In the genomic region with DNA sequence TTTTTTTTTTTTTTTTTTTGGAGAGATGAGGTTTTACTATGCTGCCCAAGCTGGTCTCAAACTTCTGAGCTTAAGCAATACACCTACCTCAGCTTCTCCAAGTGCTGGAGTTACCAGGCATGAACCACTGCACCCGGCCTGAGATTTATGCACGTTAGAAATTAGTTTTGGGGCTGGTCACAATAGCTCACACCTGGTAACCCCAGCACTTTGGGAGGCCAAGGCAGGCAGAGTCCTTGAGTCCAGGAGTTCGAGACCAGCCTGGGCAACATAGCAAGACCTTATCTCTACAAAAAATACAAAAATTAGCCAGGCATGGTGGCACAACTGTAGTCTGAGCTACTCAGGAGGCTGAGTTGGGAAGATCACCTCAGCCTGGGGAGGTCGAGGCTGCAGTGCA, we compare ENCODE assay signal across 34 cellular contexts. TPM values are rescaled to one million over a fixed set of nuclear protein-coding genes. Genes with fewer than 3 reads are reported as not detected.
DNase-seq lines count a peak whose midpoint lies in the region; ATAC-seq and TF ChIP-seq lines count a peak whose summit lies in the region.
"Had no signal": no experiment of that assay in that cellular context is flagged by ENCODE, and none has a peak within 500 bp of the region (broad histone marks: within the 10 kb centered on the region; RNA-seq: fewer than 3 reads in every experiment).

No MANE protein-coding gene starts in this region.

- H2BK12ac ChIP-seq in trophoblast cell (ENCODE audit: low read length): peak overlapping the region; percentile 95

- H3K18ac ChIP-seq in trophoblast cell (ENCODE audit: low read length): peak overlapping the region; percentile 82

- H4K8ac ChIP-seq in trophoblast cell (ENCODE audit: low read depth, low read length): no peak overlapping the region

- H3K4me1 ChIP-seq in esophagus muscularis mucosa (no peaks in the 10 kb centered on the region), trophoblast cell (ENCODE audit: control insufficient read depth in 1 of 2, insufficient read depth in 2 of 2, low read length in 2 of 2) (peaks cover 0 to 4% of the 10 kb centered on the region in 2 experiments), psoas muscle (no peaks in the 10 kb centered on the region)
- no peaks in the 10 kb centered on the region for H3K4me1 ChIP-seq in CD4-positive, alpha-beta memory T cell (ENCODE audit: insufficient read depth, low read length)
- H3K4me1 ChIP-seq: BLaER1; BLaER1 treated with 17β-estradiol and CSF1 and Interleukin-3, amounts not matched to agents 10 nM and 100 nM had no signal

- ATAC-seq in WTC11 (no peak), psoas muscle (no peak)
- ATAC-seq: A549; CD8-positive, alpha-beta T cell had no signal

- no peak overlapping the region for H3K14ac ChIP-seq in trophoblast cell (ENCODE audit: low read length)

- TF ChIP-seq CTCF in WTC11 (IDR thresholded peaks at IDR 0.05) (no peak), esophagus muscularis mucosa (IDR thresholded peaks at IDR 0.05) (no peak), osteocyte (IDR thresholded peaks at IDR 0.05) (no peak), psoas muscle (IDR thresholded peaks at IDR 0.05) (no peak), GM13977 (IDR thresholded peaks at IDR 0.05; ENCODE audit: extremely low read depth, insufficient read depth, missing control alignments) (no peak)

- H3K9me3 ChIP-seq in esophagus muscularis mucosa: no peaks in the 10 kb centered on the region
- H3K9me3 ChIP-seq in trophoblast cell (ENCODE audit: insufficient read depth, low read depth, low read length): no peaks in the 10 kb centered on the region
- H3K9me3 ChIP-seq in CD4-positive, alpha-beta memory T cell (ENCODE audit: control insufficient read depth in 1 of 2, low read length in 2 of 2): no peaks in the 10 kb centered on the region
- H3K9me3 ChIP-seq in psoas muscle: no peaks in the 10 kb centered on the region
- H3K9me3 ChIP-seq: A549; BE2C; BLaER1; BLaER1 treated with 17β-estradiol and CSF1 and Interleukin-3, amounts not matched to agents 10 nM and 100 nM; Caco-2 had no signal

- CTCF ChIA-PET in WTC11 (lab: Charles Lee): interaction anchor here (0.7 kb wide), 1 partner anchor 17 kb away, joined by 3 read pairs; no protein-coding TSS in a partner anchor
- CTCF ChIA-PET in CD4-positive, alpha-beta memory T cell (lab: Charles Lee; ENCODE audit: partially characterized antibody): no interaction called here

- H2AFZ ChIP-seq in trophoblast cell (ENCODE audit: insufficient read depth, low read length, poor library complexity): no peak overlapping the region

- no peaks in the 10 kb centered on the region for H3K36me3 ChIP-seq in esophagus muscularis mucosa
- H3K36me3 ChIP-seq in trophoblast cell (ENCODE audit: control insufficient read depth in 1 of 2, insufficient read depth in 2 of 2, low read length in 2 of 2): no peaks in the 10 kb centered on the region
- H3K36me3 ChIP-seq in CD4-positive, alpha-beta memory T cell (ENCODE audit: insufficient read depth, low read length): no peaks in the 10 kb centered on the region
- no peaks in the 10 kb centered on the region for H3K36me3 ChIP-seq in psoas muscle (ENCODE audit: insufficient read depth in 1 of 2, low read depth in 1 of 2)
- H3K36me3 ChIP-seq: BE2C; BLaER1; BLaER1 treated with 17β-estradiol and CSF1 and Interleukin-3, amounts not matched to agents 10 nM and 100 nM had no signal

- DNase-seq in WTC11 (ENCODE audit: low spot score) (no peak), esophagus muscularis mucosa (ENCODE audit: extremely low spot score) (peak; percentile 77), osteocyte (ENCODE audit: extremely low spot score, unreplicated experiment) (peak; percentile 59), trophoblast cell (no peak), psoas muscle (no peak), NCI-H1436 (lab: John Stamatoyannopoulos, UW) (no peak), GM13977 (ENCODE audit: low spot score) (no peak)
- no peak for DNase-seq in CD4-positive, alpha-beta memory T cell
- DNase-seq: 8988T; ACHN; AML-193; BE2C; C1 segment of cervical spinal cord; Caco-2; Calu3; CD4-positive, alpha-beta T cell; CD4-positive, CD25-positive, alpha-beta regulatory T cell; CD8-positive, alpha-beta memory T cell; CD8-positive, alpha-beta T cell; COR-L47; DMS 273 treated with DMSO at 0.1 percent for 48 hours; DMS153; DMS53; DMS79; DMS79 treated with DMSO at 0.1 percent for 48 hours; DND-41; EL had no signal

- peak overlapping the region; percentile 92 for H2BK120ac ChIP-seq in trophoblast cell (ENCODE audit: insufficient read depth, low read length, poor library complexity)

- peaks cover 11% of the 10 kb centered on the region for H3K79me1 ChIP-seq in trophoblast cell (ENCODE audit: low read length)

- WGBS in esophagus muscularis mucosa: 85% methylated on average over 4 of the region's 4 CpGs
- WGBS in trophoblast cell (ENCODE audit: extremely low coverage, insufficient coverage, insufficient read length): no CpG with 5 or more reads among the region's 4 CpGs
- WGBS in psoas muscle, 3 donors: 57 to 77% (median 67%) methylated on average over 4 of the region's 4 CpGs

- H2BK5ac ChIP-seq in trophoblast cell (ENCODE audit: low read depth, low read length, poor library complexity): no peak overlapping the region

- H3K27ac ChIP-seq in esophagus muscularis mucosa (replicated peaks in 1 of 4) (no peak overlapping the region), trophoblast cell (ENCODE audit: low read depth, low read length) (no peak overlapping the region), psoas muscle (no peak overlapping the region)
- no peak overlapping the region for H3K27ac ChIP-seq in CD4-positive, alpha-beta memory T cell (ENCODE audit: low read depth, low read length)
- H3K27ac ChIP-seq: 22Rv1; A549; BLaER1; BLaER1 treated with 17β-estradiol and CSF1 and Interleukin-3, amounts not matched to agents 10 nM and 100 nM; C4-2B had no signal

- no peak for TF ChIP-seq EP300 in esophagus muscularis mucosa (IDR thresholded peaks at IDR 0.05)

- H3K4ac ChIP-seq in trophoblast cell (ENCODE audit: low read depth, low read length): peak overlapping the region; percentile 33

- H4K91ac ChIP-seq in trophoblast cell (ENCODE audit: low read depth, low read length): peak overlapping the region; percentile 61

- no peak overlapping the region for H3K4me3 ChIP-seq in esophagus muscularis mucosa
- no peak overlapping the region for H3K4me3 ChIP-seq in trophoblast cell (ENCODE audit: low read depth, low read length)
- no peak overlapping the region for H3K4me3 ChIP-seq in CD4-positive, alpha-beta memory T cell (ENCODE audit: low read length in 2 of 2)
- H3K4me3 ChIP-seq in psoas muscle: no peak overlapping the region
- H3K4me3 ChIP-seq: A549; BLaER1; BLaER1 treated with 17β-estradiol and CSF1 and Interleukin-3, amounts not matched to agents 10 nM and 100 nM had no signal

- H3K4me1 Mint-ChIP-seq in WTC11 (peaks cover 20% of the 10 kb centered on the region), osteocyte (ENCODE audit: unreplicated experiment) (no peaks in the 10 kb centered on the region)
- no peaks in the 10 kb centered on the region for H3K4me1 Mint-ChIP-seq in CD4-positive, alpha-beta memory T cell
- H3K4me1 Mint-ChIP-seq: CD14-positive monocyte; CD4-positive, CD25-positive, alpha-beta regulatory T cell; CD8-positive, alpha-beta memory T cell had no signal

- H3K27me3 Mint-ChIP-seq in WTC11 (ENCODE audit: low read depth): no peaks in the 10 kb centered on the region
- H3K27me3 Mint-ChIP-seq in osteocyte (ENCODE audit: unreplicated experiment): peaks cover 47% of the 10 kb centered on the region
- peaks cover 14 to 23% of the 10 kb centered on the region in 2 donors for H3K27me3 Mint-ChIP-seq in CD4-positive, alpha-beta memory T cell

- no peak overlapping the region for H3K23ac ChIP-seq in trophoblast cell (ENCODE audit: low read length)

- no peak overlapping the region for H3K9ac ChIP-seq in trophoblast cell (ENCODE audit: low read length)
- H3K9ac ChIP-seq: BLaER1; BLaER1 treated with 17β-estradiol and CSF1 and Interleukin-3, amounts not matched to agents 10 nM and 100 nM had no signal

- H3K4me3 Mint-ChIP-seq in WTC11 (no peak overlapping the region), osteocyte (ENCODE audit: unreplicated experiment) (no peak overlapping the region)
- no peak overlapping the region for H3K4me3 Mint-ChIP-seq in CD4-positive, alpha-beta memory T cell
- H3K4me3 Mint-ChIP-seq: B cell; CD14-positive monocyte; CD4-positive, alpha-beta T cell; CD4-positive, CD25-positive, alpha-beta regulatory T cell; CD8-positive, alpha-beta memory T cell; CD8-positive, alpha-beta T cell had no signal

- intact Hi-C loops in esophagus muscularis mucosa (cut with DNase I): no loop called here
- intact Hi-C loops in CD4-positive, alpha-beta memory T cell (cut with micrococcal nuclease): no loop called here
- intact Hi-C loops in psoas muscle (cut with DNase I): no loop called here

- H3K36me3 Mint-ChIP-seq in WTC11 (no peaks in the 10 kb centered on the region), osteocyte (ENCODE audit: unreplicated experiment) (no peaks in the 10 kb centered on the region)
- H3K36me3 Mint-ChIP-seq in CD4-positive, alpha-beta memory T cell: no peaks in the 10 kb centered on the region
- H3K36me3 Mint-ChIP-seq: CD14-positive monocyte; CD4-positive, CD25-positive, alpha-beta regulatory T cell; CD8-positive, alpha-beta T cell had no signal

- H3K9me3 Mint-ChIP-seq in WTC11 (peaks cover 3% of the 10 kb centered on the region; the same call in 1 of the 2 replicates), osteocyte (ENCODE audit: unreplicated experiment) (no peaks in the 10 kb centered on the region)
- H3K9me3 Mint-ChIP-seq in CD4-positive, alpha-beta memory T cell: peaks cover 0 to 3% (median 0%) of the 10 kb centered on the region in 8 donors
- H3K9me3 Mint-ChIP-seq: CD4-positive, alpha-beta T cell; CD8-positive, alpha-beta memory T cell; CD8-positive, alpha-beta T cell had no signal

- peak overlapping the region; percentile 9 for H2AK5ac ChIP-seq in trophoblast cell (ENCODE audit: low read length)

- in situ Hi-C loops in GM13977 (cut with MboI; ENCODE audit: low pct_unique_long_range_greater_than_20kb, low sequenced_read_pairs, unreplicated experiment): no loop called here

- H3K79me2 ChIP-seq in trophoblast cell (ENCODE audit: control insufficient read depth, insufficient read depth, low read length, poor library complexity): no peaks in the 10 kb centered on the region

- POLR2A ChIA-PET in WTC11 (lab: Charles Lee): interaction anchor here (0.6 kb wide), 1 partner anchor 36 kb away, joined by 3 read pairs; no protein-coding TSS in a partner anchor
- POLR2A ChIA-PET in CD4-positive, alpha-beta memory T cell (lab: Charles Lee; ENCODE audit: partially characterized antibody): no interaction called here

- no peak overlapping the region for H3K4me2 ChIP-seq in trophoblast cell (ENCODE audit: low read length)
- H3K4me2 ChIP-seq: A549; BLaER1; BLaER1 treated with 17β-estradiol and CSF1 and Interleukin-3, amounts not matched to agents 10 nM and 100 nM had no signal

- H3K27ac Mint-ChIP-seq in WTC11: no peak overlapping the region
- no peak overlapping the region for H3K27ac Mint-ChIP-seq in osteocyte (ENCODE audit: unreplicated experiment)
- H3K27ac Mint-ChIP-seq in CD4-positive, alpha-beta memory T cell: no peak overlapping the region
- H3K27ac Mint-ChIP-seq: B cell; CD14-positive monocyte; CD4-positive, alpha-beta T cell; CD4-positive, CD25-positive, alpha-beta regulatory T cell; CD8-positive, alpha-beta memory T cell; CD8-positive, alpha-beta T cell had no signal

- H3K27me3 ChIP-seq in esophagus muscularis mucosa (no peaks in the 10 kb centered on the region), trophoblast cell (ENCODE audit: insufficient read depth, low read length) (no peaks in the 10 kb centered on the region), psoas muscle (ENCODE audit: insufficient read depth in 3 of 3, low read length in 2 of 3) (no peaks in the 10 kb centered on the region)
- H3K27me3 ChIP-seq in CD4-positive, alpha-beta memory T cell (ENCODE audit: insufficient read depth, low read length): no peaks in the 10 kb centered on the region
- H3K27me3 ChIP-seq: BE2C; BLaER1; BLaER1 treated with 17β-estradiol and CSF1 and Interleukin-3, amounts not matched to agents 10 nM and 100 nM had no signal

- H4K12ac ChIP-seq in trophoblast cell (ENCODE audit: low read depth, low read length): no peak overlapping the region

- no peak for TF ChIP-seq POLR2A in esophagus muscularis mucosa (IDR thresholded peaks at IDR 0.05; ENCODE audit: low read depth)

RNA-seq across cellular contexts. Expression of a gene that starts 51.9 kb away (rescaled TPM):
- total RNA-seq in WTC11 (2021): 937 to 1,030 TPM (median 998 TPM) in 3 replicates
- total RNA-seq in esophagus muscularis mucosa: 10 to 100 TPM in 1 of 4 donors, 1 to 10 TPM in 3; 1.1 to 10.4 (median 2.2) TPM
- 0.30 and 0.42 TPM in 2 replicates for total RNA-seq in osteocyte
- polyA plus RNA-seq in trophoblast cell (2013): 1,139 and 1,237 TPM in 2 replicates
- total RNA-seq in CD4-positive, alpha-beta memory T cell: not detected
- under 1 TPM in 1 of 2 donors, not detected in 1; 0.99 TPM for polyA plus RNA-seq in CD4-positive, alpha-beta memory T cell
- total RNA-seq in psoas muscle: 1 to 10 TPM in 1 of 4 donors, under 1 TPM in 3; 0.29 to 1.5 (median 0.77) TPM
- 1 to 10 TPM in 1 of 3 donors, under 1 TPM in 2; 0.26 to 1.4 (median 0.56) TPM for polyA plus RNA-seq in psoas muscle
- total RNA-seq: CD4-positive, alpha-beta T cell; CD8-positive, alpha-beta memory T cell had no signal
- polyA plus RNA-seq: CD8-positive, alpha-beta memory T cell had no signal

Comparison
In these comparisons a context has a peak if more than half of its experiments do, and no peak if none do; other contexts are left out.
1. DNase-seq: peak in esophagus muscularis mucosa (single experiment) and osteocyte (single experiment); none in WTC11 (single experiment), trophoblast cell (0 of 2), CD4-positive, alpha-beta memory T cell (0 of 5), psoas muscle (0 of 2), NCI-H1436 (single experiment) and GM13977 (single experiment).
2. RNA of a gene that starts 51.9 kb away (total RNA-seq): 937 to 1,030 TPM in WTC11; 1.1 to 10.4 TPM in esophagus muscularis mucosa, 0.29 to 1.5 TPM in psoas muscle, 0.30 to 0.42 TPM in osteocyte and not detected in CD4-positive, alpha-beta memory T cell; every median in the first group is over 10 times any median in the second.